Comparison of ENCODE assay signal across 22 cellular contexts in genomic region chr5:158786390-158786789, GRCh38.
"Had no signal": no experiment of that assay in that cellular context is flagged by ENCODE, and none has a peak within 500 bp of the region (broad histone marks: within the 10 kb centered on the region; RNA-seq: fewer than 3 reads in every experiment).

No MANE protein-coding gene starts in this region.

- H3K4me3 ChIP-seq: gastrocnemius medialis, pancreas, psoas muscle, right lobe of liver, smooth muscle cell, stomach had no signal

- H3K4me1 ChIP-seq: pancreas, psoas muscle, right lobe of liver, stomach had no signal

- H3K27me3 ChIP-seq: gastrocnemius medialis, pancreas, right lobe of liver, stomach had no signal

- H3K4me2 ChIP-seq: smooth muscle cell had no signal

- H3K27ac ChIP-seq: pancreas, psoas muscle, right lobe of liver, WERI-Rb-1 had no signal

- H3K36me3 ChIP-seq: gastrocnemius medialis, pancreas, right lobe of liver, stomach, WERI-Rb-1 had no signal

- DNase-seq: activated CD4-positive, alpha-beta T cell treated with anti-CD3 and anti-CD28 coated beads for 1 hour; activated CD4-positive, alpha-beta T cell treated with anti-CD3 and anti-CD28 coated beads, Interleukin-2, amount 50 U/mL, for 1 hour; activated CD8-positive, alpha-beta T cell treated with anti-CD3 and anti-CD28 coated beads, Interleukin-2, amount 10 ng/mL, durations not matched to agents 7 days and 5 days; activated T-cell treated with anti-CD3 and anti-CD28 coated beads, Interleukin-2, amount 50 U/mL, for 1 hour; aorta; central memory CD4-positive, alpha-beta T cell; effector memory CD4-positive, alpha-beta T cell; mammary epithelial cell; nephron progenitor cell; pancreas; right lobe of liver; stimulated activated CD4-positive, alpha-beta T cell treated with anti-CD3 and anti-CD28 coated beads, Interleukin-15, amount 100 ng/mL, for 24 hours; stomach; T-helper 1 cell; trophoblast cell; WERI-Rb-1 had no signal

- ATAC-seq: activated CD8-positive, alpha-beta T cell treated with anti-CD3 and anti-CD28 coated beads, Interleukin-2, amount 10 ng/mL, durations not matched to agents 7 days and 5 days; activated naive CD4-positive, alpha-beta T cell treated with anti-CD3 and anti-CD28 coated beads, Interleukin-2, amount 50 U/mL, for 72 hours; gastrocnemius medialis; left lobe of liver; pancreas; right lobe of liver; stimulated activated memory B cell treated with anti-CD40 and anti-IgM and Interleukin-4, amounts not matched to agents 10 μg/mL and 1 μg/mL and 100 μg/mL, for 72 hours had no signal

- H3K9me3 ChIP-seq: gastrocnemius medialis, pancreas, psoas muscle, right lobe of liver, stomach had no signal
